In genomic region chr3:17021614-17022013, GRCh38 we compare ENCODE assay signal across 25 cellular contexts.
A peak's percentile ranks its signal among the peaks of the same experiment; 100 is the strongest.
DNase-seq lines count a peak whose midpoint lies in the region; ATAC-seq and TF ChIP-seq lines count a peak whose summit lies in the region.
"Had no signal": no experiment of that assay in that cellular context is flagged by ENCODE, and none has a peak within 500 bp of the region (broad histone marks: within the 10 kb centered on the region; RNA-seq: fewer than 3 reads in every experiment).

No MANE protein-coding gene starts in this region.

- H3K4me3 ChIP-seq in fibroblast of mammary gland (ENCODE audit: control insufficient read depth, low read depth, low read length), result no peak overlapping the region
- H3K4me3 ChIP-seq: coronary artery, left lung, right lobe of liver had no signal

- no peak for TF ChIP-seq CTCF in fibroblast of mammary gland (conservative IDR thresholded peaks at IDR 0.05; ENCODE audit: control insufficient read depth, insufficient read depth, low read depth, low read length)

- no peaks in the 10 kb centered on the region for H3K27me3 Mint-ChIP-seq in IgD-negative memory B cell
- H3K27me3 Mint-ChIP-seq: effector memory CD8-positive, alpha-beta T cell had no signal

- H3K4me3 Mint-ChIP-seq in IgD-negative memory B cell, result no peak overlapping the region
- H3K4me3 Mint-ChIP-seq: nephron progenitor cell had no signal

- peak overlapping the region; percentile 1 to 73 for H3K27ac Mint-ChIP-seq in activated naive CD4-positive, alpha-beta T cell treated with anti-CD3 and anti-CD28 coated beads, Interleukin-2, amount 50 U/mL, for 72 hours
- H3K27ac Mint-ChIP-seq in IgD-negative memory B cell, result peak overlapping the region in 2 of 3 donors; percentile 13 to 36
- H3K27ac Mint-ChIP-seq: nephron progenitor cell had no signal

- no peak for DNase-seq in activated naive CD4-positive, alpha-beta T cell treated with anti-CD3 and anti-CD28 coated beads, Interleukin-2, amount 50 U/mL, for 72 hours (ENCODE audit: low spot score in 2 of 2)
- no peak for DNase-seq in activated naive CD4-positive, alpha-beta T cell treated with anti-CD3 and anti-CD28 coated beads, Interleukin-2, amount 50 U/mL, for 16 hours
- DNase-seq in fibroblast of mammary gland (ENCODE audit: low read depth), result peak; percentile 17
- DNase-seq in middle frontal gyrus (ENCODE audit: extremely low spot score, low spot score), result no peak
- DNase-seq in HEK293T (ENCODE audit: extremely low spot score), result no peak
- DNase-seq: COR-L47; DMS79; effector memory CD8-positive, alpha-beta T cell; GF-D8; hippocampal formation; KG1; left lung; NCI-H1436; NCI-H2107; NCI-H446 treated with DMSO at 0.1 percent for 48 hours; nephron progenitor cell; OCI-M1; right lobe of liver; stimulated activated CD4-positive, alpha-beta T cell treated with anti-CD3 and anti-CD28 coated beads, Interleukin-12 subunit alpha, Interleukin-12 subunit beta, amount 100 ng/mL, for 4 hours; stimulated activated CD4-positive, alpha-beta T cell treated with anti-CD3 and anti-CD28 coated beads, Interleukin-4, amount 100 ng/mL, for 4 hours; stimulated activated naive CD4-positive, alpha-beta T cell treated with Interleukin-2 at 50 U/mL for 16 hours had no signal

- CTCF ChIA-PET in HEK293T (lab: Yijun Ruan, JAX), result no interaction called here

- peaks cover 0 to 33% of the 10 kb centered on the region in 2 donors for H3K36me3 Mint-ChIP-seq in activated naive CD4-positive, alpha-beta T cell treated with anti-CD3 and anti-CD28 coated beads, Interleukin-2, amount 50 U/mL, for 72 hours
- peaks cover 12% of the 10 kb centered on the region for H3K36me3 Mint-ChIP-seq in IgD-negative memory B cell

- POLR2A ChIA-PET in HEK293T (lab: Yijun Ruan, JAX), result no interaction called here

- peaks cover 14 to 35% (median 24%) of the 10 kb centered on the region in 3 donors for H3K4me1 Mint-ChIP-seq in IgD-negative memory B cell
- H3K4me1 Mint-ChIP-seq: nephron progenitor cell had no signal

- ATAC-seq in activated naive CD4-positive, alpha-beta T cell treated with anti-CD3 and anti-CD28 coated beads, Interleukin-2, amount 50 U/mL, for 72 hours, result no peak
- ATAC-seq in GM18520 (IDR thresholded peaks at IDR 0.05; ENCODE audit: unreplicated experiment), result no peak
- ATAC-seq: activated CD4-positive, CD25-positive, alpha-beta regulatory T cell treated with anti-CD3 and anti-CD28 coated beads, Interleukin-2, amount 50 U/mL, for 24 hours; effector memory CD8-positive, alpha-beta T cell; left lung; right lobe of liver had no signal

- peaks cover 0 to 6% of the 10 kb centered on the region in 2 donors for H3K9me3 Mint-ChIP-seq in activated naive CD4-positive, alpha-beta T cell treated with anti-CD3 and anti-CD28 coated beads, Interleukin-2, amount 50 U/mL, for 72 hours
- no peaks in the 10 kb centered on the region for H3K9me3 Mint-ChIP-seq in IgD-negative memory B cell
- H3K9me3 Mint-ChIP-seq: effector memory CD8-positive, alpha-beta T cell; nephron progenitor cell had no signal

TF ChIP-seq in HEK293T, 16 proteins besides CTCF, POLR2A, EP300 and RAD21:
- TF ChIP-seq FOXK2 (IDR thresholded peaks at IDR 0.05) (no peak), SUZ12 (IDR thresholded peaks at IDR 0.05) (no peak), ELF4 (IDR thresholded peaks at IDR 0.05) (no peak), FOXM1 (IDR thresholded peaks at IDR 0.05; ENCODE audit: borderline replicate concordance) (no peak), FOXA1 (IDR thresholded peaks at IDR 0.05) (no peak)
